21 cellular contexts compared by ENCODE assay signal in genomic region chr17:30519166-30519565, GRCh38. TPM values are rescaled to one million over a fixed set of nuclear protein-coding genes. Genes with fewer than 3 reads are reported as not detected.
DNase-seq lines count a peak whose midpoint lies in the region; ATAC-seq and TF ChIP-seq lines count a peak whose summit lies in the region.
"Had no signal": no experiment of that assay in that cellular context is flagged by ENCODE, and none has a peak within 500 bp of the region (broad histone marks: within the 10 kb centered on the region; RNA-seq: fewer than 3 reads in every experiment).

No MANE protein-coding gene starts in this region.

- H3K27ac ChIP-seq in GM23248 (peak overlapping the region; percentile 97), skeletal muscle tissue (ENCODE audit: low read depth, low read length) (peak overlapping the region; percentile 28), breast epithelium (no peak overlapping the region)
- H3K27ac ChIP-seq: KMS-11, parathyroid adenoma, right lobe of liver had no signal

- no peak overlapping the region for H3K27ac Mint-ChIP-seq in stimulated activated effector memory CD8-positive, alpha-beta T cell treated with anti-CD3 and anti-CD28 coated beads, Interleukin-12 subunit alpha, Interleukin-12 subunit beta, amount 100 ng/mL, for 72 hours

- H3K4me1 Mint-ChIP-seq in stimulated activated effector memory CD8-positive, alpha-beta T cell treated with anti-CD3 and anti-CD28 coated beads, Interleukin-12 subunit alpha, Interleukin-12 subunit beta, amount 100 ng/mL, for 72 hours, result no peaks in the 10 kb centered on the region

- TF ChIP-seq CTCF in fibroblast of mammary gland (conservative IDR thresholded peaks at IDR 0.05; ENCODE audit: control insufficient read depth, insufficient read depth, low read depth, low read length), result no peak
- no peak for TF ChIP-seq CTCF in breast epithelium (IDR thresholded peaks at IDR 0.05)
- no peak for TF ChIP-seq CTCF in lower leg skin (IDR thresholded peaks at IDR 0.05)

- peaks cover 41% of the 10 kb centered on the region for H3K79me2 ChIP-seq in GM23248 (ENCODE audit: insufficient read depth)

- H3K36me3 ChIP-seq in GM23248 (ENCODE audit: low read depth) (peaks cover 11% of the 10 kb centered on the region), skeletal muscle tissue (ENCODE audit: control insufficient read depth in 3 of 3, insufficient read depth in 3 of 3, low read length in 3 of 3) (peaks cover 12 to 19% (median 13%) of the 10 kb centered on the region in 3 donors), breast epithelium (peaks cover 9% of the 10 kb centered on the region)

- H3K4me1 ChIP-seq in GM23248 (ENCODE audit: insufficient read depth) (peaks cover 34% of the 10 kb centered on the region), skeletal muscle tissue (ENCODE audit: control insufficient read depth in 3 of 3, insufficient read depth in 3 of 3, low read length in 3 of 3) (no peaks in the 10 kb centered on the region), breast epithelium (peaks cover 0 to 5% of the 10 kb centered on the region in 2 donors)
- H3K4me1 ChIP-seq: parathyroid adenoma, right lobe of liver had no signal

- H3K4me3 ChIP-seq in GM23248, result peak overlapping the region; percentile 58; the same call in 1 of the 2 replicates
- no peak overlapping the region for H3K4me3 ChIP-seq in fibroblast of mammary gland (ENCODE audit: control insufficient read depth, low read depth, low read length)
- H3K4me3 ChIP-seq in skeletal muscle tissue (ENCODE audit: low read length in 3 of 3), result no peak overlapping the region
- no peak overlapping the region for H3K4me3 ChIP-seq in breast epithelium
- H3K4me3 ChIP-seq in lower leg skin (ENCODE audit: low read depth, poor library complexity, severe bottlenecking), result no peak overlapping the region
- H3K4me3 ChIP-seq: dorsolateral prefrontal cortex, gastroesophageal sphincter, right lobe of liver had no signal

- no peaks in the 10 kb centered on the region for H3K9me2 ChIP-seq in GM23248 (ENCODE audit: insufficient read depth)

- 0 out of 2 replicates have a peak overlapping the region, but pooled peaks have one; percentile 28 for H2AFZ ChIP-seq in GM23248
- H2AFZ ChIP-seq: parathyroid adenoma had no signal

- H3K27me3 ChIP-seq in GM23248 (replicated peaks; ENCODE audit: insufficient read depth) (no peaks in the 10 kb centered on the region), skeletal muscle tissue (ENCODE audit: control insufficient read depth in 3 of 3, insufficient read depth in 3 of 3, low read length in 3 of 3) (no peaks in the 10 kb centered on the region), breast epithelium (no peaks in the 10 kb centered on the region)
- H3K27me3 ChIP-seq: dorsolateral prefrontal cortex, gastroesophageal sphincter, right lobe of liver had no signal

- TF ChIP-seq POLR2A in breast epithelium (IDR thresholded peaks at IDR 0.05), result no peak
- TF ChIP-seq POLR2A in lower leg skin (IDR thresholded peaks at IDR 0.05), result no peak

- H3K4me2 ChIP-seq in GM23248 (ENCODE audit: unreplicated experiment), result peak overlapping the region; percentile 87
- H3K4me2 ChIP-seq: KMS-11 had no signal

- peak overlapping the region; percentile 83 for H3K9ac ChIP-seq in GM23248
- no peak overlapping the region for H3K9ac ChIP-seq in skeletal muscle tissue (ENCODE audit: low read depth in 1 of 3, low read length in 3 of 3)
- H3K9ac ChIP-seq: KMS-11, parathyroid adenoma had no signal

- H3K36me3 Mint-ChIP-seq in stimulated activated effector memory CD8-positive, alpha-beta T cell treated with anti-CD3 and anti-CD28 coated beads, Interleukin-12 subunit alpha, Interleukin-12 subunit beta, amount 100 ng/mL, for 72 hours, result peaks cover 92% of the 10 kb centered on the region

- in situ Hi-C loops in GM23248 (cut with MboI), result loop anchor here (25.0 kb wide), 1 partner anchor 193 kb away; no protein-coding TSS in a partner anchor

- H3K9me3 ChIP-seq in GM23248 (ENCODE audit: low read depth), result no peaks in the 10 kb centered on the region
- H3K9me3 ChIP-seq in skeletal muscle tissue (ENCODE audit: control insufficient read depth in 3 of 3, low read length in 3 of 3), result no peaks in the 10 kb centered on the region
- no peaks in the 10 kb centered on the region for H3K9me3 ChIP-seq in breast epithelium
- H3K9me3 ChIP-seq: gastroesophageal sphincter, right lobe of liver had no signal

- H3K9me3 Mint-ChIP-seq in stimulated activated effector memory CD8-positive, alpha-beta T cell treated with anti-CD3 and anti-CD28 coated beads, Interleukin-12 subunit alpha, Interleukin-12 subunit beta, amount 100 ng/mL, for 72 hours, result no peaks in the 10 kb centered on the region
- H3K9me3 Mint-ChIP-seq: activated CD8-positive, alpha-beta T cell treated with anti-CD3 and anti-CD28 coated beads for 36 hours had no signal

- no peak for ATAC-seq in stimulated activated effector memory CD8-positive, alpha-beta T cell treated with anti-CD3 and anti-CD28 coated beads, Interleukin-12 subunit alpha, Interleukin-12 subunit beta, amount 100 ng/mL, for 72 hours
- ATAC-seq: activated CD8-positive, alpha-beta T cell treated with anti-CD3 and anti-CD28 coated beads for 36 hours had no signal

- intact Hi-C loops in breast epithelium (cut with DNase I; ENCODE audit: low total_unique reads) (loop anchor here (2.0 kb wide), 1 partner anchor 36 kb away; no protein-coding TSS in a partner anchor), lower leg skin (cut with DNase I; ENCODE audit: low total_unique reads) (no loop called here)

- DNase-seq in GM23248, result peak; percentile 48
- DNase-seq in RPMI7951 (ENCODE audit: low read depth), result peak; percentile 31
- peak; percentile 32 for DNase-seq in fibroblast of mammary gland (ENCODE audit: low read depth)
- DNase-seq in stimulated activated effector memory CD8-positive, alpha-beta T cell treated with anti-CD3 and anti-CD28 coated beads, Interleukin-12 subunit alpha, Interleukin-12 subunit beta, amount 100 ng/mL, for 72 hours (ENCODE audit: low spot score in 2 of 2), result no peak
- DNase-seq in breast epithelium (ENCODE audit: low spot score in 2 of 2), result no peak
- DNase-seq in lower leg skin (ENCODE audit: low spot score in 2 of 2), result no peak
- DNase-seq: activated CD8-positive, alpha-beta T cell treated with anti-CD3 and anti-CD28 coated beads for 36 hours; activated naive CD4-positive, alpha-beta T cell; amygdala; caudate nucleus; dorsolateral prefrontal cortex; GF-D8; NCI-H187; NCI-H748 treated with DMSO at 0.1 percent for 48 hours; right lobe of liver; stimulated activated CD4-positive, alpha-beta T cell treated with anti-CD3 and anti-CD28 coated beads, Interleukin-1b, Interleukin-23, amount 100 ng/mL, for 48 hours had no signal

- no peak overlapping the region for H3K4me3 Mint-ChIP-seq in stimulated activated effector memory CD8-positive, alpha-beta T cell treated with anti-CD3 and anti-CD28 coated beads, Interleukin-12 subunit alpha, Interleukin-12 subunit beta, amount 100 ng/mL, for 72 hours
- H3K4me3 Mint-ChIP-seq: activated CD8-positive, alpha-beta T cell treated with anti-CD3 and anti-CD28 coated beads for 36 hours; nephron had no signal

- H4K20me1 ChIP-seq in GM23248 (ENCODE audit: insufficient read depth), result no peaks in the 10 kb centered on the region

- H3F3A ChIP-seq in GM23248 (ENCODE audit: insufficient read depth), result peaks cover 43% of the 10 kb centered on the region

- 21 to 28% methylated on average over 5 of the region's 5 CpGs for WGBS in GM23248 (ENCODE audit: low coverage in 1 of 2, low lambda C conversion rate in 2 of 2, missing lambda C conversion rate in 2 of 2), 2 experiments
- 56 to 60% methylated on average over 5 of the region's 5 CpGs for WGBS in lower leg skin, 2 donors

RNA-seq across cellular contexts. Expression of gene GOSR1, which starts 42.0 kb away (rescaled TPM):
- 16.9 and 20.2 TPM in 2 replicates for total RNA-seq in GM23248 (2014; rRNA removed; shearing (Covaris generic))
- 44.2 and 44.8 TPM in 2 replicates for polyA plus RNA-seq in GM23248 (2016; fragmentation: Nextera tagmentation; extraction: Ambion mirVana)
- 23.3 and 28.2 TPM in 2 replicates for total RNA-seq in RPMI7951 (2014; rRNA removed; shearing (Covaris generic))
- total RNA-seq in skeletal muscle tissue (24.5 TPM), breast epithelium (10 to 100 TPM; 32.1 to 70.8 (median 45.8) TPM), lower leg skin (10 to 100 TPM; 19.6 to 41.6 (median 35.7) TPM)

Comparison
In these comparisons a context has a peak if more than half of its experiments do, and no peak if none do; other contexts are left out.
1. DNase-seq: peak in GM23248 (single experiment), RPMI7951 (single experiment) and fibroblast of mammary gland (single experiment); none in stimulated activated effector memory CD8-positive, alpha-beta T cell treated with anti-CD3 and anti-CD28 coated beads, Interleukin-12 subunit alpha, Interleukin-12 subunit beta, amount 100 ng/mL, for 72 hours (0 of 2), breast epithelium (0 of 2) and lower leg skin (0 of 2).
2. H3K27ac ChIP-seq: peak in GM23248 (single experiment) and skeletal muscle tissue (single experiment); none in breast epithelium (0 of 2).